In the genomic region with DNA sequence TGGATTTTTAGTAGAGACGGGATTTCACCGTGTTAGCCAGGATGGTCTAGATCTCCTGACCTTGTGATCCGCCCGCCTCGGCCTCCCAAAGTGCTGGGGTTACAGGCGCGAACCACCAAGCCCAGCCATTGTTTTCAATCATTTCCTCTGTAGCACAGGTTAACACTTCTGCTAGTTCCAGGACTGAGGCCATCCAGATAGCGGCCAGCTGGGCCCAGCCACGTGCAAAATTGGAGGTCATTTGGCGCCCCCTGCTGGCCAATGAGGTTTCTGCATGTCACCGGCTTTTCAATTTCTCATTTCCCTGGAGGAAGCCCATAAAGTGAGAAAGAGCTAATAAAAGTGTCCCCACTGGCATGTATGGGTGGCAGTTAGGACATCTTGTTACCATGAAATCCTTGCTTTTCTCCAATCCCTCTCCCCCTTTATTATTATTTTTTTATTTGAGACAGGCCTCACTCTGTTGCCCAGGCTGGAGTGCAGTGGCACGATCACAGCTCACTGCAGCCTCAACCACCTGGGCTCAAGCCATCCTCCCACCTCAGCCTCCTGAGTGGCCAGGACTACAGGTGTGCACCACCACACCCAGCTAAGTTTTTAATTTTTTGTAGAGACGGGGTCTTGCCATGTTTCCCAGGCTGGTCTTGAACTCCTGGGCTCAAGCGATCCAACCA, we compare ENCODE assay signal across 8 cellular contexts. TPM values are rescaled to one million over a fixed set of nuclear protein-coding genes. Genes with fewer than 3 reads are reported as not detected.
A peak's percentile ranks its signal among the peaks of the same experiment; 100 is the strongest.
DNase-seq lines count a peak whose midpoint lies in the region; ATAC-seq and TF ChIP-seq lines count a peak whose summit lies in the region.
"Not testable (repeated sequence)": the region's sequence is repeated elsewhere in the genome, so short reads cannot be mapped to it uniquely, and the experiment has no call there.

No MANE protein-coding gene starts in this region.

- not testable (repeated sequence) for H3K36me3 ChIP-seq in mesendoderm (ENCODE audit: control insufficient read depth, insufficient read depth, low read length)

- ATAC-seq in GM21390 (IDR thresholded peaks at IDR 0.05; ENCODE audit: unreplicated experiment), result peak; percentile 69

- H3K4me2 ChIP-seq in mesendoderm (ENCODE audit: low read length), result not testable (repeated sequence)

- H2BK15ac ChIP-seq in mesendoderm (replicated peaks; ENCODE audit: low read depth), result not testable (repeated sequence)

- POLR2A ChIA-PET in RWPE1 (lab: Yijun Ruan, JAX; ENCODE audit: low non-redundant PET), result not testable (repeated sequence)

- H3K27me3 ChIP-seq in mesendoderm (ENCODE audit: insufficient read depth, low read length, poor library complexity), result not testable (repeated sequence)

- H3K4me3 ChIP-seq in mesendoderm (ENCODE audit: low read length), result not testable (repeated sequence)

- not testable (repeated sequence) for H4K8ac ChIP-seq in mesendoderm (ENCODE audit: low read depth, low read length)

- CTCF ChIA-PET in RWPE1 (lab: Yijun Ruan, JAX), result interaction anchor here (0.6 to 4.1 kb wide), 25 partner anchors 9 to 716 kb away, joined by 3 to 69 read pairs (median 4); partner anchors contain the start of gene CPSF4L

- H3K56ac ChIP-seq in mesendoderm (ENCODE audit: low read length), result not testable (repeated sequence)

- H3K79me1 ChIP-seq in mesendoderm (ENCODE audit: low read length), result not testable (repeated sequence)

- H3K4me1 ChIP-seq in mesendoderm (ENCODE audit: control insufficient read depth, low read depth, low read length), result not testable (repeated sequence)

- WGBS in mesendoderm (ENCODE audit: extremely low coverage, insufficient coverage, low lambda C conversion rate), result no CpG with 5 or more reads among the region's 14 CpGs

- DNase-seq in C1 segment of cervical spinal cord (lab: John Stamatoyannopoulos, UW) (peak; percentile 32 to 88 (median 71)), MV-4-11 (lab: John Stamatoyannopoulos, UW) (peak; percentile 72), RWPE1 (ENCODE audit: low spot score) (peak; percentile 82), epidermal melanocyte (ENCODE audit: insufficient read length, low spot score) (peak; percentile 90), mesendoderm (peak; percentile 87)
- peak; percentile 83 for DNase-seq in activated T-cell treated with anti-CD3 and anti-CD28 coated beads, Interleukin-2, amount 50 U/mL, for 1 hour
- peak; percentile 27 for DNase-seq in stimulated activated CD8-positive, alpha-beta memory T cell treated with anti-CD3 and anti-CD28 coated beads, Interleukin-12 subunit alpha, Interleukin-12 subunit beta, amount 100 ng/mL, for 24 hours (ENCODE audit: extremely low read depth)

- not testable (repeated sequence) for H3K27ac ChIP-seq in RWPE1; mesendoderm (ENCODE audit: low read depth, low read length)

- not testable (repeated sequence) for H4K5ac ChIP-seq in mesendoderm (ENCODE audit: low read length)

- not testable (repeated sequence) for H3K79me2 ChIP-seq in mesendoderm (ENCODE audit: control insufficient read depth, insufficient read depth, low read length)

- not testable (repeated sequence) for H2BK5ac ChIP-seq in mesendoderm (ENCODE audit: low read length)

- not testable (repeated sequence) for H2BK120ac ChIP-seq in mesendoderm (ENCODE audit: low read depth, low read length)

- H2AK5ac ChIP-seq in mesendoderm (ENCODE audit: low read length), result not testable (repeated sequence)

- not testable (repeated sequence) for H3K9ac ChIP-seq in mesendoderm (ENCODE audit: low read length)

- H3K18ac ChIP-seq in mesendoderm (ENCODE audit: low read length), result not testable (repeated sequence)

- H3K4ac ChIP-seq in mesendoderm (ENCODE audit: low read depth, low read length), result not testable (repeated sequence)

- H3K23ac ChIP-seq in mesendoderm (ENCODE audit: low read length), result not testable (repeated sequence)

- TF ChIP-seq CTCF in RWPE1 (conservative IDR thresholded peaks at IDR 0.05; ENCODE audit: low read depth), result peak; percentile 87

RNA-seq across cellular contexts. Expression of gene CDC42EP4, which starts 58.2 kb away (rescaled TPM):
- polyA plus RNA-seq in mesendoderm (2013, experiment 1 of 2), result 5.7 TPM
- 5.1 TPM for polyA plus RNA-seq in mesendoderm (2013, experiment 2 of 2)

Comparison
In these comparisons a context has a peak if more than half of its experiments do, and no peak if none do; other contexts are left out.
1. DNase-seq: peak in every context shown above with its lines; median percentile 90 in epidermal melanocyte; 87 in mesendoderm; 83 in activated T-cell treated with anti-CD3 and anti-CD28 coated beads, Interleukin-2, amount 50 U/mL, for 1 hour; 82 in RWPE1; 72 in MV-4-11; 71 in C1 segment of cervical spinal cord; 27 in stimulated activated CD8-positive, alpha-beta memory T cell treated with anti-CD3 and anti-CD28 coated beads, Interleukin-12 subunit alpha, Interleukin-12 subunit beta, amount 100 ng/mL, for 24 hours.